ENCODE assay signal across 19 cellular contexts in genomic region chr12:88509347-88509746, GRCh38.
"Had no signal": no experiment of that assay in that cellular context is flagged by ENCODE, and none has a peak within 500 bp of the region (broad histone marks: within the 10 kb centered on the region; RNA-seq: fewer than 3 reads in every experiment).

No MANE protein-coding gene starts in this region.

- H3K4me1 ChIP-seq: foreskin keratinocyte, spleen had no signal

- DNase-seq: activated CD4-positive, alpha-beta T cell treated with anti-CD3 and anti-CD28 coated beads, Interleukin-2, amount 50 U/mL, for 4 hours; activated CD4-positive, CD25-positive, alpha-beta regulatory T cell treated with anti-CD3 and anti-CD28 coated beads, Interleukin-2, amount 50 U/mL, for 72 hours; activated gamma-delta T cell treated with Interleukin-2 at 50 U/mL for 16 hours; adrenal gland; effector CD8-positive, alpha-beta T cell; foreskin keratinocyte; hippocampal formation; islet precursor cell; left colon; nephron progenitor cell; nucleus accumbens; posterior cingulate gyrus; sigmoid colon; spleen; stimulated activated CD4-positive, alpha-beta T cell treated with anti-CD3 and anti-CD28 coated beads, Interleukin-4, amount 100 ng/mL, for 4 hours; stimulated activated naive CD4-positive, alpha-beta T cell; upper lobe of right lung had no signal

- H3K9me3 ChIP-seq: esophagus muscularis mucosa, sigmoid colon, spleen, upper lobe of right lung had no signal

- H3K27ac ChIP-seq: adrenal gland, esophagus muscularis mucosa, foreskin keratinocyte, sigmoid colon, spleen, upper lobe of right lung had no signal

- H3K27me3 ChIP-seq: adrenal gland, esophagus muscularis mucosa, foreskin keratinocyte, sigmoid colon, spleen, upper lobe of right lung had no signal

- H3K36me3 ChIP-seq: adrenal gland had no signal

- ATAC-seq: activated naive CD4-positive, alpha-beta T cell treated with anti-CD3 and anti-CD28 coated beads, Interleukin-2, amount 50 U/mL, for 72 hours; foreskin keratinocyte; left colon; upper lobe of right lung had no signal

- H3K4me3 ChIP-seq: adrenal gland, esophagus muscularis mucosa, sigmoid colon, spleen, upper lobe of right lung had no signal
